Comparison of ENCODE assay signal across 15 cellular contexts in the genomic region with DNA sequence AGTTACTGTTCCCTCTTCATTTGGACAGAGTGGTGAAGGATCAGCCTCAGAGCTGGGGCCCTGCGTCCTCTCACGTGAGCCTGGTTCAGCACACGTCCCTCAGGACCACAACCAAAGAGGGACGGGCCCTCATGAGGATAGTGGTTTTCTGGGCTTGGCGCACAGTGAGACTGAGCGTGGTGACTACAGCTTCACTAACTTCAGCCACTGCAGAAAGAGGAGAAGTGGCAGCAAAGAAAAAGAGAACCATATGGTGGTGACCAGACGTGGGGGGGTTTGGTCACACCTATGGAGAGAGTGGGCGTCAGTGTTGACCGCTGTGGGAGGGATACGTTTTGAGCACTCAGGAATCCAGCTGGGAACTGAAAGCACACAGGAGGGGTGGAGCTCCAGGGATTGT. TPM values are rescaled to one million over a fixed set of nuclear protein-coding genes. Genes with fewer than 3 reads are reported as not detected.
DNase-seq lines count a peak whose midpoint lies in the region; ATAC-seq and TF ChIP-seq lines count a peak whose summit lies in the region.
"Had no signal": no experiment of that assay in that cellular context is flagged by ENCODE, and none has a peak within 500 bp of the region (broad histone marks: within the 10 kb centered on the region; RNA-seq: fewer than 3 reads in every experiment).

No MANE protein-coding gene starts in this region.

- H3K4ac ChIP-seq in neuronal stem cell (ENCODE audit: low read length) (no peak overlapping the region), trophoblast cell (ENCODE audit: low read depth, low read length) (no peak overlapping the region)

- H2BK12ac ChIP-seq in neuronal stem cell (ENCODE audit: low read length): no peak overlapping the region
- H2BK12ac ChIP-seq in trophoblast cell (ENCODE audit: low read length): no peak overlapping the region

- peaks cover 31 to 80% (median 68%) of the 10 kb centered on the region in 4 donors for H3K4me1 Mint-ChIP-seq in naive thymus-derived CD8-positive, alpha-beta T cell

- H2BK120ac ChIP-seq in neuronal stem cell (ENCODE audit: low read depth, low read length) (no peak overlapping the region), trophoblast cell (ENCODE audit: insufficient read depth, low read length, poor library complexity) (no peak overlapping the region)

- H3K79me2 ChIP-seq in trophoblast cell (ENCODE audit: control insufficient read depth, insufficient read depth, low read length, poor library complexity): no peaks in the 10 kb centered on the region

- no peak overlapping the region for H4K8ac ChIP-seq in neuronal stem cell (ENCODE audit: low read depth, low read length)
- H4K8ac ChIP-seq in trophoblast cell (ENCODE audit: low read depth, low read length): no peak overlapping the region

- H3K4me3 Mint-ChIP-seq in naive thymus-derived CD8-positive, alpha-beta T cell: peak overlapping the region in 1 of 10 donors; percentile 4
- H3K4me3 Mint-ChIP-seq: HFFc6 had no signal

- no peak overlapping the region for H3K23ac ChIP-seq in neuronal stem cell (ENCODE audit: low read depth, low read length, poor library complexity)
- H3K23ac ChIP-seq in trophoblast cell (ENCODE audit: low read length): no peak overlapping the region

- ATAC-seq in GM19043 (IDR thresholded peaks at IDR 0.05; ENCODE audit: low read depth, unreplicated experiment): peak; percentile 39
- ATAC-seq in HG02588 (IDR thresholded peaks at IDR 0.05; ENCODE audit: unreplicated experiment): peak; percentile 65
- ATAC-seq in HG03442 (IDR thresholded peaks at IDR 0.05; ENCODE audit: unreplicated experiment): peak; percentile 63
- ATAC-seq in upper lobe of left lung (ENCODE audit: low FRiP score in 2 of 2): peak; percentile 21 to 40
- ATAC-seq in naive thymus-derived CD8-positive, alpha-beta T cell: no peak
- ATAC-seq: activated CD4-positive, CD25-positive, alpha-beta regulatory T cell treated with anti-CD3 and anti-CD28 coated beads, Interleukin-2, amount 50 U/mL, for 24 hours; HepG2 had no signal

- H2BK15ac ChIP-seq in neuronal stem cell (ENCODE audit: low read length): no peak overlapping the region

- H3K27ac ChIP-seq in upper lobe of left lung (no peak overlapping the region), neuronal stem cell (replicated peaks; ENCODE audit: low read length) (no peak overlapping the region), trophoblast cell (ENCODE audit: low read depth, low read length) (no peak overlapping the region)
- H3K27ac ChIP-seq: SK-N-MC had no signal

- H2AK5ac ChIP-seq in neuronal stem cell (ENCODE audit: low read depth, low read length) (no peak overlapping the region), trophoblast cell (ENCODE audit: low read length) (no peak overlapping the region)

- H3K27ac Mint-ChIP-seq in naive thymus-derived CD8-positive, alpha-beta T cell: peak overlapping the region in 5 of 10 donors; percentile 11 to 84 (median 23)
- H3K27ac Mint-ChIP-seq: HFFc6 had no signal

- H2BK5ac ChIP-seq in neuronal stem cell (ENCODE audit: low read length) (no peak overlapping the region), trophoblast cell (ENCODE audit: low read depth, low read length, poor library complexity) (no peak overlapping the region)

- H4K91ac ChIP-seq in neuronal stem cell (ENCODE audit: low read depth, low read length, poor library complexity): no peak overlapping the region
- H4K91ac ChIP-seq in trophoblast cell (ENCODE audit: low read depth, low read length): no peak overlapping the region

- H4K12ac ChIP-seq in trophoblast cell (ENCODE audit: low read depth, low read length): no peak overlapping the region

- TF ChIP-seq CTCF in upper lobe of left lung (IDR thresholded peaks at IDR 0.05): no peak

- H3K9ac ChIP-seq in neuronal stem cell (ENCODE audit: low read depth, low read length, poor library complexity) (no peak overlapping the region), trophoblast cell (ENCODE audit: low read length) (no peak overlapping the region)

- POLR2A ChIA-PET in naive thymus-derived CD8-positive, alpha-beta T cell (lab: Charles Lee): interaction anchor here (0.5 to 1.4 kb wide), 2 partner anchors 35 to 1141 kb away, joined by 3 to 4 read pairs; no protein-coding TSS in a partner anchor

- no peaks in the 10 kb centered on the region for H3K9me3 ChIP-seq in upper lobe of left lung
- H3K9me3 ChIP-seq in neuronal stem cell (replicated peaks in 1 of 2; ENCODE audit: control insufficient read depth in 2 of 2, insufficient read depth in 1 of 2, low read depth in 1 of 2, low read length in 2 of 2): no peaks in the 10 kb centered on the region
- no peaks in the 10 kb centered on the region for H3K9me3 ChIP-seq in trophoblast cell (ENCODE audit: insufficient read depth, low read depth, low read length)

- DNase-seq in upper lobe of left lung (no peak), neuronal stem cell (ENCODE audit: low spot score) (no peak), trophoblast cell (no peak)
- DNase-seq in naive thymus-derived CD8-positive, alpha-beta T cell: no peak
- DNase-seq: activated gamma-delta T cell treated with Interleukin-2 at 50 U/mL for 16 hours; central memory CD4-positive, alpha-beta T cell; HFFc6; NCI-H187; stimulated activated CD4-positive, alpha-beta T cell treated with anti-CD3 and anti-CD28 coated beads, Interleukin-2, amount 100 ng/mL, for 48 hours had no signal

- H2AFZ ChIP-seq in neuronal stem cell (ENCODE audit: low read length) (no peak overlapping the region), trophoblast cell (ENCODE audit: insufficient read depth, low read length, poor library complexity) (no peak overlapping the region)

- H3K4me2 ChIP-seq in neuronal stem cell (ENCODE audit: insufficient read depth, low read length, poor library complexity, severe bottlenecking): no peak overlapping the region
- H3K4me2 ChIP-seq in trophoblast cell (ENCODE audit: low read length): no peak overlapping the region

- no peaks in the 10 kb centered on the region for H3K79me1 ChIP-seq in neuronal stem cell (ENCODE audit: low read depth, low read length)
- no peaks in the 10 kb centered on the region for H3K79me1 ChIP-seq in trophoblast cell (ENCODE audit: low read length)

- H3K4me1 ChIP-seq in upper lobe of left lung: peaks cover 7 to 17% (median 10%) of the 10 kb centered on the region in 4 donors
- no peaks in the 10 kb centered on the region for H3K4me1 ChIP-seq in neuronal stem cell (ENCODE audit: control insufficient read depth in 2 of 2, insufficient read depth in 1 of 2, low read depth in 1 of 2, low read length in 2 of 2)
- no peaks in the 10 kb centered on the region for H3K4me1 ChIP-seq in trophoblast cell (ENCODE audit: control insufficient read depth in 1 of 2, insufficient read depth in 2 of 2, low read length in 2 of 2)

- peaks cover 0 to 2% (median 0%) of the 10 kb centered on the region in 9 donors for H3K9me3 Mint-ChIP-seq in naive thymus-derived CD8-positive, alpha-beta T cell
- H3K9me3 Mint-ChIP-seq: HFFc6 had no signal

- no peak overlapping the region for H3K18ac ChIP-seq in neuronal stem cell (ENCODE audit: low read length)
- no peak overlapping the region for H3K18ac ChIP-seq in trophoblast cell (ENCODE audit: low read length)

- H3K14ac ChIP-seq in neuronal stem cell (ENCODE audit: low read length) (no peak overlapping the region), trophoblast cell (ENCODE audit: low read length) (no peak overlapping the region)

- 87 to 89% methylated on average over 10 of the region's 10 CpGs for WGBS in upper lobe of left lung, 2 donors
- WGBS in neuronal stem cell (ENCODE audit: extremely low coverage in 2 of 2, insufficient read length in 2 of 2, insufficient replicate concordance in 1 of 2), 2 donors: no CpG with 5 or more reads among the region's 10 CpGs
- no CpG with 5 or more reads among the region's 10 CpGs for WGBS in trophoblast cell (ENCODE audit: extremely low coverage, insufficient coverage, insufficient read length)

- no peak for TF ChIP-seq EP300 in upper lobe of left lung (IDR thresholded peaks at IDR 0.05)

- H3K27me3 ChIP-seq in upper lobe of left lung (no peaks in the 10 kb centered on the region), neuronal stem cell (ENCODE audit: control insufficient read depth in 3 of 3, insufficient read depth in 3 of 3, low read depth in 1 of 3, low read length in 3 of 3) (peaks cover 0 to 8% (median 0%) of the 10 kb centered on the region in 3 experiments), trophoblast cell (ENCODE audit: insufficient read depth, low read length) (no peaks in the 10 kb centered on the region)

- no peak for TF ChIP-seq POLR2A in upper lobe of left lung (IDR thresholded peaks at IDR 0.05)

- H3K27me3 Mint-ChIP-seq in naive thymus-derived CD8-positive, alpha-beta T cell: no peaks in the 10 kb centered on the region

- no peaks in the 10 kb centered on the region for H3K36me3 ChIP-seq in upper lobe of left lung
- no peaks in the 10 kb centered on the region for H3K36me3 ChIP-seq in neuronal stem cell (replicated peaks in 1 of 2; ENCODE audit: control insufficient read depth in 2 of 2, insufficient read depth in 2 of 2, low read length in 2 of 2)
- no peaks in the 10 kb centered on the region for H3K36me3 ChIP-seq in trophoblast cell (ENCODE audit: control insufficient read depth in 1 of 2, insufficient read depth in 2 of 2, low read length in 2 of 2)

- H3K4me3 ChIP-seq in upper lobe of left lung: no peak overlapping the region
- H3K4me3 ChIP-seq in neuronal stem cell (ENCODE audit: low read length in 2 of 2): peak overlapping the region in 1 of 2 donors; percentile 19
- H3K4me3 ChIP-seq in trophoblast cell (ENCODE audit: low read depth, low read length): no peak overlapping the region
- H3K4me3 ChIP-seq: SK-N-MC had no signal

- H3K36me3 Mint-ChIP-seq in naive thymus-derived CD8-positive, alpha-beta T cell: no peaks in the 10 kb centered on the region

RNA-seq across cellular contexts. Expression of a gene that starts 21.8 kb away (rescaled TPM):
- total RNA-seq in upper lobe of left lung: 1 to 10 TPM in 5 of 6 donors, under 1 TPM in 1; 0.89 to 8.0 (median 2.3) TPM
- total RNA-seq in naive thymus-derived CD8-positive, alpha-beta T cell: under 1 TPM; 0.29 to 0.49 TPM
- 1 to 10 TPM in 2 of 3 donors, under 1 TPM in 1; 0.88 to 8.0 (median 1.1) TPM for polyA plus RNA-seq in naive thymus-derived CD8-positive, alpha-beta T cell
- not detected for polyA plus RNA-seq in neuronal stem cell (2013, experiment 1 of 2)
- not detected for polyA plus RNA-seq in neuronal stem cell (2013, experiment 2 of 2)
- 0.18 and 0.22 TPM in 2 replicates for polyA plus RNA-seq in trophoblast cell (2013)
- total RNA-seq: HepG2 had no signal
- polyA plus RNA-seq: HepG2 had no signal

Comparison
In these comparisons a context has a peak if more than half of its experiments do, and no peak if none do; other contexts are left out.
1. ATAC-seq: peak in GM19043 (single experiment), HG02588 (single experiment), HG03442 (single experiment) and upper lobe of left lung (2 of 2); none in naive thymus-derived CD8-positive, alpha-beta T cell (0 of 2).